In genomic region chr6:159988983-159989454, GRCh38 we compare ENCODE assay signal across 8 cellular contexts.
DNase-seq lines count a peak whose midpoint lies in the region; ATAC-seq and TF ChIP-seq lines count a peak whose summit lies in the region.

No MANE protein-coding gene starts in this region.

- H3K4me1 Mint-ChIP-seq in stimulated activated naive CD8-positive, alpha-beta T cell treated with anti-CD3 and anti-CD28 coated beads, Interleukin-15, amount 100 ng/mL, for 72 hours = peaks cover 89% of the 10 kb centered on the region

- no peak for DNase-seq in activated CD4-positive, CD25-positive, alpha-beta regulatory T cell (lab: John Stamatoyannopoulos, UW)
- DNase-seq in fibroblast of mammary gland (ENCODE audit: low read depth) = peak; percentile 81
- DNase-seq in stimulated activated naive CD8-positive, alpha-beta T cell treated with anti-CD3 and anti-CD28 coated beads, Interleukin-15, amount 100 ng/mL, for 72 hours = no peak
- DNase-seq in effector CD4-positive, alpha-beta T cell = no peak

- TF ChIP-seq CTCF in fibroblast of mammary gland (conservative IDR thresholded peaks at IDR 0.05; ENCODE audit: control insufficient read depth, insufficient read depth, low read depth, low read length) = no peak

- H3K4me3 Mint-ChIP-seq in stimulated activated naive CD8-positive, alpha-beta T cell treated with anti-CD3 and anti-CD28 coated beads, Interleukin-15, amount 100 ng/mL, for 72 hours = peak overlapping the region in 1 of 2 donors; percentile 22

- peak overlapping the region; percentile 46 to 50 for H3K27ac Mint-ChIP-seq in stimulated activated naive CD8-positive, alpha-beta T cell treated with anti-CD3 and anti-CD28 coated beads, Interleukin-15, amount 100 ng/mL, for 72 hours

- H3K4me3 ChIP-seq in fibroblast of mammary gland (ENCODE audit: control insufficient read depth, low read depth, low read length) = no peak overlapping the region

- no peaks in the 10 kb centered on the region for H3K27me3 Mint-ChIP-seq in stimulated activated naive CD8-positive, alpha-beta T cell treated with anti-CD3 and anti-CD28 coated beads, Interleukin-15, amount 100 ng/mL, for 72 hours

- H3K9me3 Mint-ChIP-seq in stimulated activated naive CD8-positive, alpha-beta T cell treated with anti-CD3 and anti-CD28 coated beads, Interleukin-15, amount 100 ng/mL, for 72 hours = peaks cover 0 to 3% of the 10 kb centered on the region in 2 donors

- peak; percentile 42 to 44 for ATAC-seq in activated CD4-positive, CD25-positive, alpha-beta regulatory T cell treated with anti-CD3 and anti-CD28 coated beads, Interleukin-2, amount 50 U/mL, for 24 hours
- peak; percentile 70 for ATAC-seq in SK-N-SH treated with all-trans-retinoic acid at 6 μM for 48 hours
- ATAC-seq in stimulated activated naive CD8-positive, alpha-beta T cell treated with anti-CD3 and anti-CD28 coated beads, Interleukin-15, amount 100 ng/mL, for 72 hours = peak; percentile 71
- no peak for ATAC-seq in HG03571 (IDR thresholded peaks at IDR 0.05; ENCODE audit: unreplicated experiment)
- ATAC-seq in GM18870 (IDR thresholded peaks at IDR 0.05; ENCODE audit: unreplicated experiment) = no peak

TF ChIP-seq in SK-N-SH treated with all-trans-retinoic acid at 6 μM for 48 hours, 23 proteins besides CTCF, POLR2A, EP300 and RAD21:
- no peak for TF ChIP-seq ESRRG (CRISPR knock-in tag; IDR thresholded peaks at IDR 0.05)
- TF ChIP-seq ARNTL (CRISPR knock-in tag; IDR thresholded peaks at IDR 0.05; ENCODE audit: borderline replicate concordance, low read depth) = no peak
- no peak for TF ChIP-seq ZFP3 (CRISPR knock-in tag; IDR thresholded peaks at IDR 0.05)
- TF ChIP-seq PATZ1 (CRISPR knock-in tag; IDR thresholded peaks at IDR 0.05; ENCODE audit: borderline replicate concordance) = no peak
- TF ChIP-seq SNAI2 (CRISPR knock-in tag; IDR thresholded peaks at IDR 0.05) = no peak
- TF ChIP-seq CREB5 (CRISPR knock-in tag; IDR thresholded peaks at IDR 0.05; ENCODE audit: low read depth) = no peak
- no peak for TF ChIP-seq ZNF565 (CRISPR knock-in tag; conservative IDR thresholded peaks at IDR 0.05; ENCODE audit: low read depth)

Comparison
In these comparisons a context has a peak if more than half of its experiments do, and no peak if none do; other contexts are left out.
1. ATAC-seq: peak in activated CD4-positive, CD25-positive, alpha-beta regulatory T cell treated with anti-CD3 and anti-CD28 coated beads, Interleukin-2, amount 50 U/mL, for 24 hours (2 of 2), SK-N-SH treated with all-trans-retinoic acid at 6 μM for 48 hours (single experiment) and stimulated activated naive CD8-positive, alpha-beta T cell treated with anti-CD3 and anti-CD28 coated beads, Interleukin-15, amount 100 ng/mL, for 72 hours (single experiment); none in HG03571 (single experiment) and GM18870 (single experiment).